Comparison of ENCODE assay signal across 18 cellular contexts in genomic region chr16:29719063-29719462, GRCh38. TPM values are rescaled to one million over a fixed set of nuclear protein-coding genes. Genes with fewer than 3 reads are reported as not detected.
"Had no signal": no experiment of that assay in that cellular context is flagged by ENCODE, and none has a peak within 500 bp of the region (broad histone marks: within the 10 kb centered on the region; RNA-seq: fewer than 3 reads in every experiment).

No MANE protein-coding gene starts in this region.

- H3K9me3 ChIP-seq: breast epithelium, esophagus muscularis mucosa, psoas muscle, right lobe of liver, spleen, suprapubic skin had no signal

- ATAC-seq: activated T-cell treated with anti-CD3 and anti-CD28 coated beads, Interleukin-2, amount 50 U/mL, for 4 hours; left colon; natural killer cell treated with Interleukin-12 subunit alpha and Interleukin-12 subunit beta and Interleukin-15 and Interleukin-18, amount 100 ng/mL, for 72 hours; psoas muscle; right lobe of liver; stimulated activated naive CD8-positive, alpha-beta T cell treated with anti-CD3 and anti-CD28 coated beads, Interleukin-15, Interleukin-2, amounts not matched to agents 100 U/mL and 50 U/mL, for 24 hours had no signal

- H3K36me3 Mint-ChIP-seq: activated CD4-positive, alpha-beta memory T cell treated with anti-CD3 and anti-CD28 coated beads for 36 hours; activated naive CD8-positive, alpha-beta T cell treated with anti-CD3 and anti-CD28 coated beads for 36 hours; memory B cell; natural killer cell treated with Interleukin-12 subunit alpha and Interleukin-12 subunit beta and Interleukin-15 and Interleukin-18, amount 100 ng/mL, for 72 hours; type B pancreatic cell had no signal

- H3K9me3 Mint-ChIP-seq: activated CD4-positive, alpha-beta memory T cell treated with anti-CD3 and anti-CD28 coated beads for 36 hours; activated naive CD8-positive, alpha-beta T cell treated with anti-CD3 and anti-CD28 coated beads for 36 hours; activated T-cell treated with anti-CD3 and anti-CD28 coated beads, Interleukin-2, amount 50 U/mL, for 4 hours; memory B cell; natural killer cell treated with Interleukin-12 subunit alpha and Interleukin-12 subunit beta and Interleukin-15 and Interleukin-18, amount 100 ng/mL, for 72 hours; type B pancreatic cell had no signal

- H3K36me3 ChIP-seq: breast epithelium, esophagus muscularis mucosa, right lobe of liver, spleen, suprapubic skin had no signal

- DNase-seq: activated CD4-positive, alpha-beta memory T cell treated with anti-CD3 and anti-CD28 coated beads for 36 hours; activated gamma-delta T cell treated with Interleukin-2 at 50 U/mL for 16 hours; activated naive CD8-positive, alpha-beta T cell treated with anti-CD3 and anti-CD28 coated beads for 36 hours; activated T-cell treated with anti-CD3 and anti-CD28 coated beads, Interleukin-2, amount 50 U/mL, for 4 hours; left colon; psoas muscle; right lobe of liver; spleen; stimulated activated naive CD8-positive, alpha-beta T cell treated with anti-CD3 and anti-CD28 coated beads, Interleukin-15, Interleukin-2, amounts not matched to agents 100 U/mL and 50 U/mL, for 24 hours; T-helper 2 cell had no signal

- H3K4me3 Mint-ChIP-seq: activated CD4-positive, alpha-beta memory T cell treated with anti-CD3 and anti-CD28 coated beads for 36 hours; activated naive CD8-positive, alpha-beta T cell treated with anti-CD3 and anti-CD28 coated beads for 36 hours; activated T-cell treated with anti-CD3 and anti-CD28 coated beads, Interleukin-2, amount 50 U/mL, for 4 hours; memory B cell; natural killer cell treated with Interleukin-12 subunit alpha and Interleukin-12 subunit beta and Interleukin-15 and Interleukin-18, amount 100 ng/mL, for 72 hours; type B pancreatic cell had no signal

- H3K27ac ChIP-seq: breast epithelium, esophagus muscularis mucosa, psoas muscle, right lobe of liver, spleen, suprapubic skin had no signal

- H3K4me1 ChIP-seq: breast epithelium, esophagus muscularis mucosa, psoas muscle, suprapubic skin had no signal

- H3K27ac Mint-ChIP-seq: activated CD4-positive, alpha-beta memory T cell treated with anti-CD3 and anti-CD28 coated beads for 36 hours; activated naive CD8-positive, alpha-beta T cell treated with anti-CD3 and anti-CD28 coated beads for 36 hours; memory B cell; natural killer cell treated with Interleukin-12 subunit alpha and Interleukin-12 subunit beta and Interleukin-15 and Interleukin-18, amount 100 ng/mL, for 72 hours; type B pancreatic cell had no signal

- H3K27me3 Mint-ChIP-seq: activated CD4-positive, alpha-beta memory T cell treated with anti-CD3 and anti-CD28 coated beads for 36 hours; activated naive CD8-positive, alpha-beta T cell treated with anti-CD3 and anti-CD28 coated beads for 36 hours; memory B cell; natural killer cell treated with Interleukin-12 subunit alpha and Interleukin-12 subunit beta and Interleukin-15 and Interleukin-18, amount 100 ng/mL, for 72 hours; type B pancreatic cell had no signal

- H3K4me3 ChIP-seq: breast epithelium, esophagus muscularis mucosa, psoas muscle, right lobe of liver, spleen, suprapubic skin had no signal

- H3K27me3 ChIP-seq: breast epithelium, esophagus muscularis mucosa, right lobe of liver, spleen, suprapubic skin had no signal

RNA-seq across cellular contexts. Expression of gene C16orf54, which starts 26.7 kb away (rescaled TPM):
- total RNA-seq: fibroblast of villous mesenchyme had no signal

RNA-seq across cellular contexts. Expression of gene SPN, which starts 56.0 kb away (rescaled TPM):
- total RNA-seq: fibroblast of villous mesenchyme had no signal

RNA-seq across cellular contexts. Expression of gene ZG16, which starts 59.0 kb away (rescaled TPM):
- total RNA-seq: activated CD4-positive, alpha-beta memory T cell treated with anti-CD3 and anti-CD28 coated beads for 36 hours; activated naive CD8-positive, alpha-beta T cell treated with anti-CD3 and anti-CD28 coated beads for 36 hours; fibroblast of villous mesenchyme; natural killer cell treated with Interleukin-12 subunit alpha and Interleukin-12 subunit beta and Interleukin-15 and Interleukin-18, amount 100 ng/mL, for 72 hours; osteoblast; psoas muscle; spleen had no signal
